ENCODE assay signal across 35 cellular contexts in the genomic region with DNA sequence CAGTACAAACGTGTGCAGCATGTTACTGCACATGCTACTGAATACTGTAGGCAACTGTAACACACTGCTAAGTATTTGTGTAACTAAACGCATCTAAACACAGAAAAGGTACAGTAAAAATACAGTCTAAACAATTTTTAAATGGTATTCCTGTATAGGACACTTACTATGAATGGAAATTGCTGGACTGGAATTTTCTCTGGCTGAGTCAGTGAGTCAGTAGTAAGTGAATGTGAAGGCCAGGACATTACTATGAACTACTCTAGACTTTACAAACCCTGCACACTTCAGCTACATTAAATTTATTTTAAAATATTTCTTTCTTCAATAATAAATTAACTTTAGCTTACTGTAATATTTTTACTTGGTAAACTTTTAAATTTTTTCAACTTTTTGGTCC.
A peak's percentile ranks its signal among the peaks of the same experiment; 100 is the strongest.
DNase-seq lines count a peak whose midpoint lies in the region; ATAC-seq, FAIRE-seq and TF ChIP-seq lines count a peak whose summit lies in the region.
"Had no signal": no experiment of that assay in that cellular context is flagged by ENCODE, and none has a peak within 500 bp of the region (broad histone marks: within the 10 kb centered on the region; RNA-seq: fewer than 3 reads in every experiment).

No MANE protein-coding gene starts in this region.

- H3K27ac Mint-ChIP-seq in HFFc6: no peak overlapping the region
- H3K27ac Mint-ChIP-seq in astrocyte (ENCODE audit: unreplicated experiment): no peak overlapping the region
- H3K27ac Mint-ChIP-seq: activated CD4-positive, alpha-beta T cell treated with anti-CD3 and anti-CD28 coated beads for 36 hours; activated CD8-positive, alpha-beta T cell treated with anti-CD3 and anti-CD28 coated beads, Interleukin-2, amount 10 ng/mL, durations not matched to agents 7 days and 5 days; activated naive CD4-positive, alpha-beta T cell treated with anti-CD3 and anti-CD28 coated beads, Interleukin-2, amount 10 ng/mL, durations not matched to agents 7 days and 5 days; activated T-helper 17 cell treated with anti-CD3 and anti-CD28 coated beads, Interleukin-2, amount 50 U/mL, for 72 hours; natural killer cell had no signal

- H3K79me2 ChIP-seq in astrocyte (ENCODE audit: insufficient read depth, low read length) (no peaks in the 10 kb centered on the region), smooth muscle cell (ENCODE audit: low read depth) (no peaks in the 10 kb centered on the region)

- peak; percentile 37 for FAIRE-seq in astrocyte (lab: Jason Lieb, UNC)

- no peak overlapping the region for H3K4me3 Mint-ChIP-seq in HFFc6
- H3K4me3 Mint-ChIP-seq in astrocyte (ENCODE audit: unreplicated experiment): no peak overlapping the region
- H3K4me3 Mint-ChIP-seq: activated CD4-positive, alpha-beta T cell treated with anti-CD3 and anti-CD28 coated beads for 36 hours; activated CD8-positive, alpha-beta T cell treated with anti-CD3 and anti-CD28 coated beads, Interleukin-2, amount 10 ng/mL, durations not matched to agents 7 days and 5 days; activated naive CD4-positive, alpha-beta T cell treated with anti-CD3 and anti-CD28 coated beads, Interleukin-2, amount 10 ng/mL, durations not matched to agents 7 days and 5 days; activated T-helper 17 cell treated with anti-CD3 and anti-CD28 coated beads, Interleukin-2, amount 50 U/mL, for 72 hours; natural killer cell had no signal

- 87% methylated on average over 2 of the region's 2 CpGs for WGBS in smooth muscle cell (ENCODE audit: low lambda C conversion rate)

- H3K9me3 Mint-ChIP-seq in HFFc6 (peaks cover 16% of the 10 kb centered on the region; the same call in 1 of the 2 replicates), astrocyte (ENCODE audit: unreplicated experiment) (peaks cover 5% of the 10 kb centered on the region)

- H3K4me1 Mint-ChIP-seq in HFFc6 (ENCODE audit: low read depth) (peaks cover 50% of the 10 kb centered on the region), astrocyte (ENCODE audit: low read depth, unreplicated experiment) (peaks cover 14% of the 10 kb centered on the region)
- H3K4me1 Mint-ChIP-seq: activated CD4-positive, alpha-beta T cell treated with anti-CD3 and anti-CD28 coated beads for 36 hours; activated naive CD4-positive, alpha-beta T cell treated with anti-CD3 and anti-CD28 coated beads, Interleukin-2, amount 10 ng/mL, durations not matched to agents 7 days and 5 days; activated T-helper 17 cell treated with anti-CD3 and anti-CD28 coated beads, Interleukin-2, amount 50 U/mL, for 72 hours had no signal

- H3K9me3 ChIP-seq in astrocyte (ENCODE audit: insufficient read depth, low read depth, low read length): no peaks in the 10 kb centered on the region
- H3K9me3 ChIP-seq in smooth muscle cell (replicated peaks; ENCODE audit: low read depth): peaks cover 28% of the 10 kb centered on the region
- H3K9me3 ChIP-seq: BLaER1 treated with 17β-estradiol and CSF1 and Interleukin-3, amounts not matched to agents 10 nM and 100 nM; gastrocnemius medialis had no signal

- no peak for TF ChIP-seq CTCF in HFFc6 (IDR thresholded peaks at IDR 0.05)
- TF ChIP-seq CTCF in astrocyte (IDR thresholded peaks at IDR 0.05; ENCODE audit: insufficient read depth, low read depth, low read length): no peak
- TF ChIP-seq CTCF in smooth muscle cell (IDR thresholded peaks at IDR 0.05; ENCODE audit: borderline replicate concordance, insufficient read depth, poor library complexity, severe bottlenecking): no peak

- DNase-seq in HFFc6 (peak; percentile 51), astrocyte (ENCODE audit: low read depth) (peak; percentile 49), fibroblast of peridontal ligament (ENCODE audit: extremely low read depth) (peak; percentile 56), smooth muscle cell (lab: John Stamatoyannopoulos, UW; ENCODE audit: unreplicated experiment) (no peak), NOMO-1 (lab: John Stamatoyannopoulos, UW; ENCODE audit: unreplicated experiment in 2 of 2) (no peak)
- DNase-seq: activated CD4-positive, alpha-beta T cell treated with anti-CD3 and anti-CD28 coated beads for 36 hours; activated CD8-positive, alpha-beta T cell treated with anti-CD3 and anti-CD28 coated beads, Interleukin-2, amount 10 ng/mL, durations not matched to agents 7 days and 5 days; activated naive CD4-positive, alpha-beta T cell treated with anti-CD3 and anti-CD28 coated beads, Interleukin-2, amount 10 ng/mL, durations not matched to agents 7 days and 5 days; amygdala; Caco-2; effector CD8-positive, alpha-beta T cell; gastrocnemius medialis; GF-D8; mammary epithelial cell; mucosa of descending colon; natural killer cell; NCI-H2029 treated with DMSO at 0.1 percent for 48 hours; NCI-H2227 treated with DMSO at 0.1 percent for 48 hours; NCI-H526; occipital lobe; psoas muscle; SHP77 treated with DMSO at 0.1 percent for 48 hours; sigmoid colon; stimulated activated CD4-positive, alpha-beta T cell treated with anti-CD3 and anti-CD28 coated beads, Interleukin-4, amount 100 ng/mL, for 4 hours; SW 1271; transverse colon had no signal

- H3K4me2 ChIP-seq in astrocyte (ENCODE audit: low read length): no peak overlapping the region
- no peak overlapping the region for H3K4me2 ChIP-seq in smooth muscle cell
- H3K4me2 ChIP-seq: BLaER1 treated with 17β-estradiol and CSF1 and Interleukin-3, amounts not matched to agents 10 nM and 100 nM; KMS-11 had no signal

- H3K36me3 ChIP-seq in astrocyte (ENCODE audit: insufficient read depth, low read length) (no peaks in the 10 kb centered on the region), smooth muscle cell (ENCODE audit: low read depth) (peaks cover 3% of the 10 kb centered on the region)
- H3K36me3 ChIP-seq: BLaER1 treated with 17β-estradiol and CSF1 and Interleukin-3, amounts not matched to agents 10 nM and 100 nM; cardiac muscle cell; gastrocnemius medialis; sigmoid colon; transverse colon had no signal

- H2AFZ ChIP-seq in astrocyte (ENCODE audit: low read depth, low read length) (no peak overlapping the region), smooth muscle cell (ENCODE audit: low read depth) (no peak overlapping the region)

- peaks cover 19% of the 10 kb centered on the region for H3K36me3 Mint-ChIP-seq in HFFc6 (ENCODE audit: low read depth)
- peaks cover 2% of the 10 kb centered on the region for H3K36me3 Mint-ChIP-seq in astrocyte (ENCODE audit: low read depth, unreplicated experiment)
- H3K36me3 Mint-ChIP-seq: activated naive CD4-positive, alpha-beta T cell treated with anti-CD3 and anti-CD28 coated beads, Interleukin-2, amount 10 ng/mL, durations not matched to agents 7 days and 5 days; natural killer cell had no signal

- H3K27me3 ChIP-seq in astrocyte (ENCODE audit: insufficient read depth, low read length) (no peaks in the 10 kb centered on the region), smooth muscle cell (ENCODE audit: low read depth) (no peaks in the 10 kb centered on the region)
- H3K27me3 ChIP-seq: BLaER1 treated with 17β-estradiol and CSF1 and Interleukin-3, amounts not matched to agents 10 nM and 100 nM; cardiac muscle cell; gastrocnemius medialis; sigmoid colon; transverse colon had no signal

- H3K27me3 Mint-ChIP-seq in HFFc6 (ENCODE audit: insufficient read depth) (no peaks in the 10 kb centered on the region), astrocyte (ENCODE audit: low read depth, unreplicated experiment) (no peaks in the 10 kb centered on the region)
- H3K27me3 Mint-ChIP-seq: activated CD4-positive, alpha-beta T cell treated with anti-CD3 and anti-CD28 coated beads for 36 hours; activated naive CD4-positive, alpha-beta T cell treated with anti-CD3 and anti-CD28 coated beads, Interleukin-2, amount 10 ng/mL, durations not matched to agents 7 days and 5 days; activated T-helper 17 cell treated with anti-CD3 and anti-CD28 coated beads, Interleukin-2, amount 50 U/mL, for 72 hours had no signal

- H3K4me1 ChIP-seq in astrocyte (ENCODE audit: insufficient read depth, low read length): peaks cover 9% of the 10 kb centered on the region
- H3K4me1 ChIP-seq in smooth muscle cell (ENCODE audit: low read depth): no peaks in the 10 kb centered on the region
- H3K4me1 ChIP-seq: BLaER1 treated with 17β-estradiol and CSF1 and Interleukin-3, amounts not matched to agents 10 nM and 100 nM; Caco-2; gastrocnemius medialis; psoas muscle; transverse colon had no signal

- no peaks in the 10 kb centered on the region for H4K20me1 ChIP-seq in astrocyte (ENCODE audit: insufficient read depth, low read length)
- H4K20me1 ChIP-seq in smooth muscle cell (ENCODE audit: low read depth): no peaks in the 10 kb centered on the region
- H4K20me1 ChIP-seq: BLaER1 treated with 17β-estradiol and CSF1 and Interleukin-3, amounts not matched to agents 10 nM and 100 nM had no signal

- no peaks in the 10 kb centered on the region for H3F3A ChIP-seq in smooth muscle cell (ENCODE audit: low read depth)

- ATAC-seq in GM19397 (IDR thresholded peaks at IDR 0.05; ENCODE audit: unreplicated experiment) (no peak), GM21515 (IDR thresholded peaks at IDR 0.05; ENCODE audit: unreplicated experiment) (no peak)
- ATAC-seq: activated CD4-positive, alpha-beta T cell treated with anti-CD3 and anti-CD28 coated beads for 36 hours; activated CD8-positive, alpha-beta T cell treated with anti-CD3 and anti-CD28 coated beads, Interleukin-2, amount 10 ng/mL, durations not matched to agents 7 days and 5 days; activated T-helper 17 cell treated with anti-CD3 and anti-CD28 coated beads, Interleukin-2, amount 50 U/mL, for 72 hours; gastrocnemius medialis; mucosa of descending colon; natural killer cell; Panc1; psoas muscle had no signal

- H3K4me3 ChIP-seq in astrocyte (ENCODE audit: insufficient read depth, low read depth, low read length) (no peak overlapping the region), smooth muscle cell (no peak overlapping the region)
- H3K4me3 ChIP-seq: BLaER1 treated with 17β-estradiol and CSF1 and Interleukin-3, amounts not matched to agents 10 nM and 100 nM; cardiac muscle cell; coronary artery; gastrocnemius medialis; mucosa of descending colon; psoas muscle; sigmoid colon; transverse colon had no signal

- H3K27ac ChIP-seq in astrocyte (ENCODE audit: low read depth, low read length) (no peak overlapping the region), smooth muscle cell (ENCODE audit: low read depth) (peak overlapping the region; percentile 37)
- H3K27ac ChIP-seq: BLaER1 treated with 17β-estradiol and CSF1 and Interleukin-3, amounts not matched to agents 10 nM and 100 nM; cardiac muscle cell; coronary artery; gastrocnemius medialis; KMS-11; psoas muscle; sigmoid colon; transverse colon; VCaP had no signal

- H3K9ac ChIP-seq in astrocyte (ENCODE audit: low read length) (no peak overlapping the region), smooth muscle cell (ENCODE audit: low read depth) (no peak overlapping the region)
- H3K9ac ChIP-seq: BLaER1 treated with 17β-estradiol and CSF1 and Interleukin-3, amounts not matched to agents 10 nM and 100 nM; KMS-11 had no signal

Comparison
In these comparisons a context has a peak if more than half of its experiments do, and no peak if none do; other contexts are left out.
1. DNase-seq: peak in HFFc6 (single experiment), astrocyte (single experiment) and fibroblast of peridontal ligament (single experiment); none in smooth muscle cell (single experiment) and NOMO-1 (0 of 2).